In the genomic region with DNA sequence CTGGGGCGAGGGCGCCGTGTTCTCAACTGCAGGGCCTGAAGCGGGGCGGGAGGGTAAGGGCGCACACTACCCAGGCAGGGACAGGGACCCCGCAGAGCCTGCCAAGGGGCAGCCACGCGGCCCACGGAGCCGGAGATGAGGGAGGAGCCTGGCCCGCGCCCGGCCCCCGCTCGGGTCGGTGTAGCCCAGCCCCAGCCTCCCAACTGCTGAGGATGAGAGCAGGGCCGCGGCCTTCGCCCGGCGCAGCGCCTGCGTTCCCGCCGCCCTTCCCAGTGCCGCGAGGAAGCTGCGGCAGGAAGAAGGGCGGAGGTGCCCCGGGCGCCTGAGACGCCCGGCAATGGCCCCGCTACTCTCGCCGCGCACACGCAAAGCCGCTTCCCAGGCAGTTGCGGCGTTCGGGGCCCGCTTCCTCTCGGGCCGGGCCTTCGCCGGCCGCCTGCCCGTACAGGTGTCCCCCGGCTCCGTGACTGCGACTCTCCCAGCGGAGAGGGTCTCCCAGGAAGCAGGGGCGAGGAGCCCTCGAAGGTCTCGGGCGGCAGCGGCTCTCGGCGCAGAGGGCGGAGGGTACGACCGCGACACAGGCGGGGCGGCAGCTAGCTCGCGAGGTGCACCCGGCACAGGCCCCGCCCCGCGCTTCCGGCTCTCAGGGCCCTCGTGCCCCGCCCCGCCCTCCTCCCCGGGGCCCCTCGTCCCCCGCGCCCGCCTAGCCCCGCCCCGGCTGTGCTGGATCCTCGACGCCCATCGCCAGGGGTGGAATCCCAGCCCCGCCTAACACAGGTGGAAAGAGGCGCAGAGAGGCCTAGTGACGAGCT, we compare ENCODE assay signal across 8 cellular contexts. TPM values are rescaled to one million over a fixed set of nuclear protein-coding genes. Genes with fewer than 3 reads are reported as not detected.
A peak's percentile ranks its signal among the peaks of the same experiment; 100 is the strongest.
DNase-seq lines count a peak whose midpoint lies in the region; TF ChIP-seq lines count a peak whose summit lies in the region.

No MANE protein-coding gene starts in this region.

- peak overlapping the region; percentile 29 for H2BK120ac ChIP-seq in neuronal stem cell (ENCODE audit: low read depth, low read length)

- H2BK5ac ChIP-seq in neuronal stem cell (ENCODE audit: low read length): peak overlapping the region; percentile 85

- H4K20me1 ChIP-seq in Loucy (ENCODE audit: insufficient read depth, low read length, poor library complexity, severe bottlenecking): no peaks in the 10 kb centered on the region

- H3K14ac ChIP-seq in neuronal stem cell (ENCODE audit: low read length): peak overlapping the region; percentile 42

- peak overlapping the region; percentile 90 for H3K4me2 ChIP-seq in Loucy (ENCODE audit: low read depth, low read length, poor library complexity, severe bottlenecking)
- peak overlapping the region; percentile 77 for H3K4me2 ChIP-seq in neuronal stem cell (ENCODE audit: insufficient read depth, low read length, poor library complexity, severe bottlenecking)

- H2BK12ac ChIP-seq in neuronal stem cell (ENCODE audit: low read length): no peak overlapping the region

- H3F3A ChIP-seq in Loucy (ENCODE audit: low read depth): peaks cover 7% of the 10 kb centered on the region; the same call in 1 of the 2 replicates

- H3K79me2 ChIP-seq in Loucy (ENCODE audit: insufficient read depth, low read length): peaks cover 65% of the 10 kb centered on the region

- H3K27ac ChIP-seq in RWPE1: peak overlapping the region; percentile 85
- peak overlapping the region; percentile 72 for H3K27ac ChIP-seq in neuronal stem cell (replicated peaks; ENCODE audit: low read length)

- DNase-seq in ELR (ENCODE audit: low read depth): peak; percentile 91
- peak; percentile 100 for DNase-seq in H7
- peak; percentile 91 for DNase-seq in RWPE1 (ENCODE audit: low spot score)
- peak; percentile 97 for DNase-seq in activated effector memory CD4-positive, alpha-beta T cell treated with anti-CD3 and anti-CD28 coated beads, Interleukin-2, amount 50 U/mL, for 16 hours
- DNase-seq in foreskin melanocyte: peak; percentile 64
- DNase-seq in neuronal stem cell (ENCODE audit: low spot score): peak; percentile 82
- peak; percentile 54 for DNase-seq in superior temporal gyrus (ENCODE audit: extremely low spot score)

- peak overlapping the region; percentile 57 for H3K4ac ChIP-seq in neuronal stem cell (ENCODE audit: low read length)

- no CpG with 5 or more reads among the region's 90 CpGs for WGBS in neuronal stem cell (ENCODE audit: extremely low coverage in 2 of 2, insufficient read length in 2 of 2, insufficient replicate concordance in 1 of 2), 2 donors

- CTCF ChIA-PET in RWPE1 (lab: Yijun Ruan, JAX): interaction anchor here (1.3 kb wide), 1 partner anchor 32 kb away, joined by 4 read pairs; no protein-coding TSS in a partner anchor

- peak overlapping the region; percentile 93 for H2BK15ac ChIP-seq in neuronal stem cell (ENCODE audit: low read length)

- peak overlapping the region; percentile 78 for H2AK5ac ChIP-seq in neuronal stem cell (ENCODE audit: low read depth, low read length)

- H4K8ac ChIP-seq in neuronal stem cell (ENCODE audit: low read depth, low read length): no peak overlapping the region

- H2AFZ ChIP-seq in Loucy (ENCODE audit: low read length) (peak overlapping the region; percentile 92), neuronal stem cell (ENCODE audit: low read length) (peak overlapping the region; percentile 95)

- H3K4me3 ChIP-seq in H7 (ENCODE audit: insufficient read depth, low read depth, low read length): peak overlapping the region; percentile 89
- peak overlapping the region; percentile 93 for H3K4me3 ChIP-seq in Loucy (ENCODE audit: low read length, poor library complexity, severe bottlenecking)
- peak overlapping the region; percentile 53 to 97 for H3K4me3 ChIP-seq in neuronal stem cell (ENCODE audit: low read length in 2 of 2)

- H3K9me2 ChIP-seq in Loucy (replicated peaks; ENCODE audit: low read depth, low read length): no peaks in the 10 kb centered on the region

- H3K79me1 ChIP-seq in neuronal stem cell (ENCODE audit: low read depth, low read length): peaks cover 8% of the 10 kb centered on the region

- H3K9ac ChIP-seq in Loucy (ENCODE audit: low read depth, low read length, poor library complexity, severe bottlenecking) (peak overlapping the region; percentile 93), neuronal stem cell (ENCODE audit: low read depth, low read length, poor library complexity) (peak overlapping the region; percentile 95)

- H3K18ac ChIP-seq in neuronal stem cell (ENCODE audit: low read length): peak overlapping the region; percentile 99

- H3K27me3 ChIP-seq in H7 (ENCODE audit: control insufficient read depth, insufficient read depth, low read length): no peaks in the 10 kb centered on the region
- H3K27me3 ChIP-seq in Loucy (ENCODE audit: insufficient read depth, low read length, poor library complexity, severe bottlenecking): no peaks in the 10 kb centered on the region
- no peaks in the 10 kb centered on the region for H3K27me3 ChIP-seq in neuronal stem cell (ENCODE audit: control insufficient read depth in 3 of 3, insufficient read depth in 3 of 3, low read depth in 1 of 3, low read length in 3 of 3)

- H3K23ac ChIP-seq in neuronal stem cell (ENCODE audit: low read depth, low read length, poor library complexity): peak overlapping the region; percentile 98

- H3K4me1 ChIP-seq in Loucy (ENCODE audit: insufficient read depth, low read length, poor library complexity, severe bottlenecking) (peaks cover 20% of the 10 kb centered on the region), neuronal stem cell (ENCODE audit: control insufficient read depth in 2 of 2, insufficient read depth in 1 of 2, low read depth in 1 of 2, low read length in 2 of 2) (peaks cover 4% of the 10 kb centered on the region in 2 donors)

- POLR2A ChIA-PET in RWPE1 (lab: Yijun Ruan, JAX; ENCODE audit: low non-redundant PET): interaction anchor here (1.6 kb wide), 1 partner anchor 9 kb away, joined by 6 read pairs; no protein-coding TSS in a partner anchor

- H3K9me3 ChIP-seq in Loucy (ENCODE audit: insufficient read depth, low read depth, low read length): no peaks in the 10 kb centered on the region
- H3K9me3 ChIP-seq in neuronal stem cell (replicated peaks in 1 of 2; ENCODE audit: control insufficient read depth in 2 of 2, insufficient read depth in 1 of 2, low read depth in 1 of 2, low read length in 2 of 2): no peaks in the 10 kb centered on the region

- H4K91ac ChIP-seq in neuronal stem cell (ENCODE audit: low read depth, low read length, poor library complexity): peak overlapping the region; percentile 82

- H3K36me3 ChIP-seq in H7 (replicated peaks; ENCODE audit: control insufficient read depth, insufficient read depth, low read length) (no peaks in the 10 kb centered on the region), Loucy (ENCODE audit: insufficient read depth, low read length) (no peaks in the 10 kb centered on the region), neuronal stem cell (replicated peaks in 1 of 2; ENCODE audit: control insufficient read depth in 2 of 2, insufficient read depth in 2 of 2, low read length in 2 of 2) (no peaks in the 10 kb centered on the region)

- TF ChIP-seq CTCF in Loucy (conservative IDR thresholded peaks at IDR 0.05; ENCODE audit: low read length): no peak
- TF ChIP-seq CTCF in RWPE1 (conservative IDR thresholded peaks at IDR 0.05; ENCODE audit: low read depth): no peak

RNA-seq across cellular contexts. Expression of a gene that starts 24.8 kb away (rescaled TPM):
- 50.9 and 68.9 TPM in 2 replicates for total RNA-seq in H7 (2014; rRNA removed; shearing (Covaris generic))
- 115 TPM for polyA plus RNA-seq in neuronal stem cell (2013, experiment 1 of 2)
- polyA plus RNA-seq in neuronal stem cell (2013, experiment 2 of 2): 129 TPM

RNA-seq across cellular contexts. Expression of a gene that starts 54.7 kb away (rescaled TPM):
- not detected in 2 replicates for total RNA-seq in H7 (2014; rRNA removed; shearing (Covaris generic))
- polyA plus RNA-seq in neuronal stem cell (2013, experiment 1 of 2): 0.11 TPM
- polyA plus RNA-seq in neuronal stem cell (2013, experiment 2 of 2): 0.07 TPM

Comparison
In these comparisons a context has a peak if more than half of its experiments do, and no peak if none do; other contexts are left out.
1. Peak in every context shown above with its lines: DNase-seq, H3K4me3 ChIP-seq and H3K27ac ChIP-seq.